8 cellular contexts compared by ENCODE assay signal in genomic region chr5:175657593-175658271, GRCh38. TPM values are rescaled to one million over a fixed set of nuclear protein-coding genes. Genes with fewer than 3 reads are reported as not detected.
A peak's percentile ranks its signal among the peaks of the same experiment; 100 is the strongest.
DNase-seq lines count a peak whose midpoint lies in the region; ATAC-seq and TF ChIP-seq lines count a peak whose summit lies in the region.

Gene HRH2, plus strand, starts transcription at chr5:175658071. Its CDS starts 25,163 bp downstream, at chr5:175683234.

- H3K27me3 ChIP-seq in WERI-Rb-1 (ENCODE audit: insufficient read depth, low read depth, severe bottlenecking) (no peaks in the 10 kb centered on the region), colonic mucosa (peaks cover 14% of the 10 kb centered on the region)

- peak within 1 kb of the TSS; percentile 88 to 94 for H3K27ac Mint-ChIP-seq in stimulated activated naive CD8-positive, alpha-beta T cell treated with anti-CD3 and anti-CD28 coated beads, Interleukin-15, amount 100 ng/mL, for 72 hours

- 0 to 1% methylated on average over 52 to 53 of the region's 58 CpGs for WGBS in mesodermal cell (ENCODE audit: insufficient coverage in 2 of 2), 2 experiments

- no peaks in the 10 kb centered on the region for H3K4me1 ChIP-seq in colonic mucosa
- no peaks in the 10 kb centered on the region for H3K4me1 ChIP-seq in mesodermal cell (ENCODE audit: control insufficient read depth, insufficient read depth, low read length, poor library complexity, severe bottlenecking)
- H3K4me1 ChIP-seq in OCI-LY7 (ENCODE audit: insufficient read depth, low read length, poor library complexity, severe bottlenecking), result no peaks in the 10 kb centered on the region

- CTCF ChIA-PET in OCI-LY7 (lab: Charles Lee; ENCODE audit: unreplicated experiment), result no interaction called here

- TF ChIP-seq CTCF in WERI-Rb-1 (IDR thresholded peaks at IDR 0.05; ENCODE audit: low read depth, low read length) (no peak), colonic mucosa (IDR thresholded peaks at IDR 0.05) (no peak), OCI-LY7 (conservative IDR thresholded peaks at IDR 0.05; ENCODE audit: low read length) (no peak)

- intact Hi-C loops in colonic mucosa (cut with DNase I), result no loop called here
- intact Hi-C loops in OCI-LY7 (cut with micrococcal nuclease; ENCODE audit: unreplicated experiment), result no loop called here

- H3K9me2 ChIP-seq in OCI-LY7 (ENCODE audit: insufficient read depth, low read length), result no peaks in the 10 kb centered on the region

- in situ Hi-C loops in KBM-7 (cut with MboI; ENCODE audit: low pct_unique_long_range_greater_than_20kb, low sequenced_read_pairs), result no loop called here

- no peaks in the 10 kb centered on the region for H3K9me3 Mint-ChIP-seq in stimulated activated naive CD8-positive, alpha-beta T cell treated with anti-CD3 and anti-CD28 coated beads, Interleukin-15, amount 100 ng/mL, for 72 hours

- H3K79me2 ChIP-seq in OCI-LY7 (ENCODE audit: insufficient read depth, low read depth, low read length), result no peaks in the 10 kb centered on the region

- H3K4me3 ChIP-seq in WERI-Rb-1 (ENCODE audit: low read depth, low read length), result peak within 1 kb of the TSS; percentile 60
- peak within 1 kb of the TSS; percentile 28 for H3K4me3 ChIP-seq in colonic mucosa
- peak within 1 kb of the TSS; percentile 51 for H3K4me3 ChIP-seq in mesodermal cell (ENCODE audit: extremely low read depth, insufficient read depth, low read length, poor library complexity, severe bottlenecking)
- no peak within 1 kb of the TSS for H3K4me3 ChIP-seq in OCI-LY7 (ENCODE audit: low read depth, low read length, poor library complexity, severe bottlenecking)

- no peaks in the 10 kb centered on the region for H3K36me3 ChIP-seq in WERI-Rb-1
- H3K36me3 ChIP-seq in colonic mucosa, result no peaks in the 10 kb centered on the region
- H3K36me3 ChIP-seq in mesodermal cell (ENCODE audit: control insufficient read depth, insufficient read depth, low read length), result no peaks in the 10 kb centered on the region
- H3K36me3 ChIP-seq in OCI-LY7 (ENCODE audit: insufficient read depth, low read length), result no peaks in the 10 kb centered on the region

- POLR2A ChIA-PET in OCI-LY7 (lab: Charles Lee), result no interaction called here

- DNase-seq in KBM-7 (peak; percentile 79), WERI-Rb-1 (peak; percentile 71), colonic mucosa (no peak), HuH-7 (ENCODE audit: low spot score) (no peak), OCI-LY7 (ENCODE audit: low spot score) (no peak)
- peak; percentile 38 to 62 for DNase-seq in stimulated activated naive CD8-positive, alpha-beta T cell treated with anti-CD3 and anti-CD28 coated beads, Interleukin-15, amount 100 ng/mL, for 72 hours

- no TSS peak for BruUV-seq in OCI-LY7 (replicated peaks; lab: Mats Ljungman, UMichigan)

- ATAC-seq in stimulated activated naive CD8-positive, alpha-beta T cell treated with anti-CD3 and anti-CD28 coated beads, Interleukin-15, amount 100 ng/mL, for 72 hours, result peak; percentile 37
- ATAC-seq in GM18519 (IDR thresholded peaks at IDR 0.05; ENCODE audit: low FRiP score, unreplicated experiment), result no peak

- H2AFZ ChIP-seq in OCI-LY7 (ENCODE audit: low read length), result no peak within 1 kb of the TSS

- H3K9ac ChIP-seq in colonic mucosa (ENCODE audit: low read depth in 2 of 2, low read length in 2 of 2), result peak within 1 kb of the TSS in 1 of 2 donors; percentile 50

- no peaks in the 10 kb centered on the region for H3K27me3 Mint-ChIP-seq in stimulated activated naive CD8-positive, alpha-beta T cell treated with anti-CD3 and anti-CD28 coated beads, Interleukin-15, amount 100 ng/mL, for 72 hours

- no peak within 1 kb of the TSS for H3K4me2 ChIP-seq in OCI-LY7 (ENCODE audit: low read length)

- H3K27ac ChIP-seq in WERI-Rb-1 (no peak within 1 kb of the TSS), colonic mucosa (no peak within 1 kb of the TSS), mesodermal cell (ENCODE audit: low read depth, low read length, severe bottlenecking) (no peak within 1 kb of the TSS), OCI-LY7 (ENCODE audit: low read depth, low read length, poor library complexity, severe bottlenecking) (no peak within 1 kb of the TSS)

- H4K20me1 ChIP-seq in OCI-LY7 (ENCODE audit: insufficient read depth, low read length), result no peaks in the 10 kb centered on the region

- peaks cover 91% of the 10 kb centered on the region for H3K4me1 Mint-ChIP-seq in stimulated activated naive CD8-positive, alpha-beta T cell treated with anti-CD3 and anti-CD28 coated beads, Interleukin-15, amount 100 ng/mL, for 72 hours

- H3K9me3 ChIP-seq in WERI-Rb-1 (ENCODE audit: severe bottlenecking), result no peaks in the 10 kb centered on the region
- H3K9me3 ChIP-seq in colonic mucosa, result no peaks in the 10 kb centered on the region
- no peaks in the 10 kb centered on the region for H3K9me3 ChIP-seq in mesodermal cell (ENCODE audit: control insufficient read depth, low read length)
- H3K9me3 ChIP-seq in OCI-LY7 (ENCODE audit: low read length), result no peaks in the 10 kb centered on the region

- H3K4me3 Mint-ChIP-seq in stimulated activated naive CD8-positive, alpha-beta T cell treated with anti-CD3 and anti-CD28 coated beads, Interleukin-15, amount 100 ng/mL, for 72 hours, result peak within 1 kb of the TSS; percentile 92 to 99

RNA-seq across cellular contexts. Expression of gene HRH2, which starts in this region (rescaled TPM):
- total RNA-seq in colonic mucosa (under 1 TPM; 0.30 to 0.82 TPM), OCI-LY7 (2022) (not detected in 2 replicates)
- polyA plus RNA-seq in mesodermal cell (2013, experiment 1 of 2), result 2.7 TPM
- 1.3 TPM for polyA plus RNA-seq in mesodermal cell (2013, experiment 2 of 2)
- not detected in 2 replicates for total RNA-seq in OCI-LY7 (2014; rRNA removed; shearing (Covaris generic))

Comparison
In these comparisons a context has a peak if more than half of its experiments do, and no peak if none do; other contexts are left out.
1. DNase-seq: peak in KBM-7 (single experiment), WERI-Rb-1 (single experiment) and stimulated activated naive CD8-positive, alpha-beta T cell treated with anti-CD3 and anti-CD28 coated beads, Interleukin-15, amount 100 ng/mL, for 72 hours (2 of 2); none in colonic mucosa (single experiment), HuH-7 (single experiment) and OCI-LY7 (single experiment).